7 cellular contexts compared by ENCODE assay signal in genomic region chr2:37350034-37350433, GRCh38. TPM values are rescaled to one million over a fixed set of nuclear protein-coding genes. Genes with fewer than 3 reads are reported as not detected.
DNase-seq lines count a peak whose midpoint lies in the region; ATAC-seq and TF ChIP-seq lines count a peak whose summit lies in the region.

No MANE protein-coding gene starts in this region.

- TF ChIP-seq POLR2A in sigmoid colon (IDR thresholded peaks at IDR 0.05) = no peak

- WGBS in sigmoid colon, 2 donors = 15 to 40% methylated on average over 3 of the region's 3 CpGs

- no peaks in the 10 kb centered on the region for H3K36me3 ChIP-seq in sigmoid colon

- intact Hi-C loops in sigmoid colon (cut with DNase I) = no loop called here

- no peak overlapping the region for H3K4me3 ChIP-seq in sigmoid colon

- no peaks in the 10 kb centered on the region for H3K9me3 Mint-ChIP-seq in WTC11
- H3K9me3 Mint-ChIP-seq in stimulated activated naive B cell treated with anti-CD40 and anti-IgM and Interleukin-4, amounts not matched to agents 10 μg/mL and 1 μg/mL and 100 μg/mL, for 72 hours = no peaks in the 10 kb centered on the region

- ATAC-seq in GM19467 (IDR thresholded peaks at IDR 0.05; ENCODE audit: unreplicated experiment) (peak; percentile 59), WTC11 (no peak)
- ATAC-seq in stimulated activated naive B cell treated with anti-CD40 and anti-IgM and Interleukin-4, amounts not matched to agents 10 μg/mL and 1 μg/mL and 100 μg/mL, for 72 hours (replicated peaks) = peak; percentile 95 to 98

- no peak for TF ChIP-seq EP300 in sigmoid colon (IDR thresholded peaks at IDR 0.05)

- peak overlapping the region in 2 of 4 donors; percentile 2 to 30 for H3K27ac ChIP-seq in sigmoid colon

- peak; percentile 72 for DNase-seq in LoVo (ENCODE audit: low spot score)
- no peak for DNase-seq in WTC11 (ENCODE audit: low spot score)
- peak; percentile 85 for DNase-seq in stimulated activated naive B cell treated with anti-CD40 and anti-IgM and Interleukin-4, amounts not matched to agents 10 μg/mL and 1 μg/mL and 100 μg/mL, for 72 hours
- DNase-seq in AG20443 (ENCODE audit: low spot score) = no peak
- DNase-seq in sigmoid colon = no peak
- DNase-seq in NCI-H1694 treated with DMSO at 0.1 percent for 48 hours (lab: John Stamatoyannopoulos, UW) = no peak

- CTCF ChIA-PET in WTC11 (lab: Charles Lee) = no interaction called here

- TF ChIP-seq CTCF in WTC11 (IDR thresholded peaks at IDR 0.05) (no peak), sigmoid colon (IDR thresholded peaks at IDR 0.05) (no peak)

- no peaks in the 10 kb centered on the region for H3K36me3 Mint-ChIP-seq in WTC11
- H3K36me3 Mint-ChIP-seq in stimulated activated naive B cell treated with anti-CD40 and anti-IgM and Interleukin-4, amounts not matched to agents 10 μg/mL and 1 μg/mL and 100 μg/mL, for 72 hours = peaks cover 0 to 3% of the 10 kb centered on the region in 2 donors

- peaks cover 3% of the 10 kb centered on the region; the same call in 1 of the 2 replicates for H3K27me3 Mint-ChIP-seq in WTC11 (ENCODE audit: low read depth)
- peaks cover 21% of the 10 kb centered on the region in 2 donors for H3K27me3 Mint-ChIP-seq in stimulated activated naive B cell treated with anti-CD40 and anti-IgM and Interleukin-4, amounts not matched to agents 10 μg/mL and 1 μg/mL and 100 μg/mL, for 72 hours

- H3K4me1 ChIP-seq in sigmoid colon = peaks cover 0 to 33% (median 22%) of the 10 kb centered on the region in 4 donors

- H3K4me1 Mint-ChIP-seq in WTC11 = peaks cover 49% of the 10 kb centered on the region
- peaks cover 18 to 31% of the 10 kb centered on the region in 2 donors for H3K4me1 Mint-ChIP-seq in stimulated activated naive B cell treated with anti-CD40 and anti-IgM and Interleukin-4, amounts not matched to agents 10 μg/mL and 1 μg/mL and 100 μg/mL, for 72 hours

- H3K4me3 Mint-ChIP-seq in WTC11 = no peak overlapping the region
- H3K4me3 Mint-ChIP-seq in stimulated activated naive B cell treated with anti-CD40 and anti-IgM and Interleukin-4, amounts not matched to agents 10 μg/mL and 1 μg/mL and 100 μg/mL, for 72 hours = peak overlapping the region; percentile 20 to 48

- no peaks in the 10 kb centered on the region for H3K9me3 ChIP-seq in sigmoid colon

- no peaks in the 10 kb centered on the region for H3K27me3 ChIP-seq in sigmoid colon

- POLR2A ChIA-PET in WTC11 (lab: Charles Lee) = no interaction called here

- H3K27ac Mint-ChIP-seq in WTC11 = peak overlapping the region; percentile 43; the same call in 1 of the 2 replicates
- peak overlapping the region; percentile 38 for H3K27ac Mint-ChIP-seq in stimulated activated naive B cell treated with anti-CD40 and anti-IgM and Interleukin-4, amounts not matched to agents 10 μg/mL and 1 μg/mL and 100 μg/mL, for 72 hours

TF ChIP-seq in WTC11, 78 proteins besides CTCF, POLR2A, EP300 and RAD21 (continues in another document):
- TF ChIP-seq ERG (CRISPR knock-in tag; IDR thresholded peaks at IDR 0.05) (no peak), ZSCAN18 (CRISPR knock-in tag; IDR thresholded peaks at IDR 0.05) (no peak), ZNF263 (CRISPR knock-in tag; IDR thresholded peaks at IDR 0.05; ENCODE audit: low read depth) (no peak), ETV6 (CRISPR knock-in tag; IDR thresholded peaks at IDR 0.05) (no peak), KAT7 (CRISPR knock-in tag; IDR thresholded peaks at IDR 0.05; ENCODE audit: borderline replicate concordance) (no peak), ZNF396 (CRISPR knock-in tag; IDR thresholded peaks at IDR 0.05; ENCODE audit: borderline replicate concordance) (no peak)
- TF ChIP-seq, protein P1, sequence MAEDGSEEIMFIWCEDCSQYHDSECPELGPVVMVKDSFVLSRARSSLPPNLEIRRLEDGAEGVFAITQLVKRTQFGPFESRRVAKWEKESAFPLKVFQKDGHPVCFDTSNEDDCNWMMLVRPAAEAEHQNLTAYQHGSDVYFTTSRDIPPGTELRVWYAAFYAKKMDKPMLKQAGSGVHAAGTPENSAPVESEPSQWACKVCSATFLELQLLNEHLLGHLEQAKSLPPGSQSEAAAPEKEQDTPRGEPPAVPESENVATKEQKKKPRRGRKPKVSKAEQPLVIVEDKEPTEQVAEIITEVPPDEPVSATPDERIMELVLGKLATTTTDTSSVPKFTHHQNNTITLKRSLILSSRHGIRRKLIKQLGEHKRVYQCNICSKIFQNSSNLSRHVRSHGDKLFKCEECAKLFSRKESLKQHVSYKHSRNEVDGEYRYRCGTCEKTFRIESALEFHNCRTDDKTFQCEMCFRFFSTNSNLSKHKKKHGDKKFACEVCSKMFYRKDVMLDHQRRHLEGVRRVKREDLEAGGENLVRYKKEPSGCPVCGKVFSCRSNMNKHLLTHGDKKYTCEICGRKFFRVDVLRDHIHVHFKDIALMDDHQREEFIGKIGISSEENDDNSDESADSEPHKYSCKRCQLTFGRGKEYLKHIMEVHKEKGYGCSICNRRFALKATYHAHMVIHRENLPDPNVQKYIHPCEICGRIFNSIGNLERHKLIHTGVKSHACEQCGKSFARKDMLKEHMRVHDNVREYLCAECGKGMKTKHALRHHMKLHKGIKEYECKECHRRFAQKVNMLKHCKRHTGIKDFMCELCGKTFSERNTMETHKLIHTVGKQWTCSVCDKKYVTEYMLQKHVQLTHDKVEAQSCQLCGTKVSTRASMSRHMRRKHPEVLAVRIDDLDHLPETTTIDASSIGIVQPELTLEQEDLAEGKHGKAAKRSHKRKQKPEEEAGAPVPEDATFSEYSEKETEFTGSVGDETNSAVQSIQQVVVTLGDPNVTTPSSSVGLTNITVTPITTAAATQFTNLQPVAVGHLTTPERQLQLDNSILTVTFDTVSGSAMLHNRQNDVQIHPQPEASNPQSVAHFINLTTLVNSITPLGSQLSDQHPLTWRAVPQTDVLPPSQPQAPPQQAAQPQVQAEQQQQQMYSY (CRISPR knock-in tag; IDR thresholded peaks at IDR 0.05) = no peak
- TF ChIP-seq, protein P2, sequence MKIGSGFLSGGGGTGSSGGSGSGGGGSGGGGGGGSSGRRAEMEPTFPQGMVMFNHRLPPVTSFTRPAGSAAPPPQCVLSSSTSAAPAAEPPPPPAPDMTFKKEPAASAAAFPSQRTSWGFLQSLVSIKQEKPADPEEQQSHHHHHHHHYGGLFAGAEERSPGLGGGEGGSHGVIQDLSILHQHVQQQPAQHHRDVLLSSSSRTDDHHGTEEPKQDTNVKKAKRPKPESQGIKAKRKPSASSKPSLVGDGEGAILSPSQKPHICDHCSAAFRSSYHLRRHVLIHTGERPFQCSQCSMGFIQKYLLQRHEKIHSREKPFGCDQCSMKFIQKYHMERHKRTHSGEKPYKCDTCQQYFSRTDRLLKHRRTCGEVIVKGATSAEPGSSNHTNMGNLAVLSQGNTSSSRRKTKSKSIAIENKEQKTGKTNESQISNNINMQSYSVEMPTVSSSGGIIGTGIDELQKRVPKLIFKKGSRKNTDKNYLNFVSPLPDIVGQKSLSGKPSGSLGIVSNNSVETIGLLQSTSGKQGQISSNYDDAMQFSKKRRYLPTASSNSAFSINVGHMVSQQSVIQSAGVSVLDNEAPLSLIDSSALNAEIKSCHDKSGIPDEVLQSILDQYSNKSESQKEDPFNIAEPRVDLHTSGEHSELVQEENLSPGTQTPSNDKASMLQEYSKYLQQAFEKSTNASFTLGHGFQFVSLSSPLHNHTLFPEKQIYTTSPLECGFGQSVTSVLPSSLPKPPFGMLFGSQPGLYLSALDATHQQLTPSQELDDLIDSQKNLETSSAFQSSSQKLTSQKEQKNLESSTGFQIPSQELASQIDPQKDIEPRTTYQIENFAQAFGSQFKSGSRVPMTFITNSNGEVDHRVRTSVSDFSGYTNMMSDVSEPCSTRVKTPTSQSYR (CRISPR knock-in tag; IDR thresholded peaks at IDR 0.05) = no peak
- TF ChIP-seq, protein P3, sequence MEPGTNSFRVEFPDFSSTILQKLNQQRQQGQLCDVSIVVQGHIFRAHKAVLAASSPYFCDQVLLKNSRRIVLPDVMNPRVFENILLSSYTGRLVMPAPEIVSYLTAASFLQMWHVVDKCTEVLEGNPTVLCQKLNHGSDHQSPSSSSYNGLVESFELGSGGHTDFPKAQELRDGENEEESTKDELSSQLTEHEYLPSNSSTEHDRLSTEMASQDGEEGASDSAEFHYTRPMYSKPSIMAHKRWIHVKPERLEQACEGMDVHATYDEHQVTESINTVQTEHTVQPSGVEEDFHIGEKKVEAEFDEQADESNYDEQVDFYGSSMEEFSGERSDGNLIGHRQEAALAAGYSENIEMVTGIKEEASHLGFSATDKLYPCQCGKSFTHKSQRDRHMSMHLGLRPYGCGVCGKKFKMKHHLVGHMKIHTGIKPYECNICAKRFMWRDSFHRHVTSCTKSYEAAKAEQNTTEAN (CRISPR knock-in tag; IDR thresholded peaks at IDR 0.05) = no peak

RNA-seq across cellular contexts. Expression of gene QPCT, which starts 5.6 kb away (rescaled TPM):
- total RNA-seq in WTC11 (2021) (13.6 to 19.9 TPM (median 19.5 TPM) in 3 replicates), sigmoid colon (10 to 100 TPM; 65.8 to 94.9 (median 75.0) TPM)
- 1 to 10 TPM; 1.2 to 5.9 (median 2.5) TPM for polyA plus RNA-seq in sigmoid colon

RNA-seq across cellular contexts. Expression of gene PRKD3, which starts 25.4 kb away (rescaled TPM):
- 65.9 to 82.1 TPM (median 68.5 TPM) in 3 replicates for total RNA-seq in WTC11 (2021)
- total RNA-seq in sigmoid colon = 10 to 100 TPM; 53.9 to 78.8 (median 71.9) TPM
- 10 to 100 TPM in 1 of 3 donors, 1 to 10 TPM in 2; 4.4 to 11.0 (median 6.0) TPM for polyA plus RNA-seq in sigmoid colon

Comparison
In these comparisons a context has a peak if more than half of its experiments do, and no peak if none do; other contexts are left out.
1. DNase-seq: peak in LoVo (single experiment) and stimulated activated naive B cell treated with anti-CD40 and anti-IgM and Interleukin-4, amounts not matched to agents 10 μg/mL and 1 μg/mL and 100 μg/mL, for 72 hours (single experiment); none in WTC11 (single experiment), AG20443 (single experiment), sigmoid colon (single experiment) and NCI-H1694 treated with DMSO at 0.1 percent for 48 hours (single experiment).